Comparison of ENCODE assay signal across 8 cellular contexts in the genomic region with DNA sequence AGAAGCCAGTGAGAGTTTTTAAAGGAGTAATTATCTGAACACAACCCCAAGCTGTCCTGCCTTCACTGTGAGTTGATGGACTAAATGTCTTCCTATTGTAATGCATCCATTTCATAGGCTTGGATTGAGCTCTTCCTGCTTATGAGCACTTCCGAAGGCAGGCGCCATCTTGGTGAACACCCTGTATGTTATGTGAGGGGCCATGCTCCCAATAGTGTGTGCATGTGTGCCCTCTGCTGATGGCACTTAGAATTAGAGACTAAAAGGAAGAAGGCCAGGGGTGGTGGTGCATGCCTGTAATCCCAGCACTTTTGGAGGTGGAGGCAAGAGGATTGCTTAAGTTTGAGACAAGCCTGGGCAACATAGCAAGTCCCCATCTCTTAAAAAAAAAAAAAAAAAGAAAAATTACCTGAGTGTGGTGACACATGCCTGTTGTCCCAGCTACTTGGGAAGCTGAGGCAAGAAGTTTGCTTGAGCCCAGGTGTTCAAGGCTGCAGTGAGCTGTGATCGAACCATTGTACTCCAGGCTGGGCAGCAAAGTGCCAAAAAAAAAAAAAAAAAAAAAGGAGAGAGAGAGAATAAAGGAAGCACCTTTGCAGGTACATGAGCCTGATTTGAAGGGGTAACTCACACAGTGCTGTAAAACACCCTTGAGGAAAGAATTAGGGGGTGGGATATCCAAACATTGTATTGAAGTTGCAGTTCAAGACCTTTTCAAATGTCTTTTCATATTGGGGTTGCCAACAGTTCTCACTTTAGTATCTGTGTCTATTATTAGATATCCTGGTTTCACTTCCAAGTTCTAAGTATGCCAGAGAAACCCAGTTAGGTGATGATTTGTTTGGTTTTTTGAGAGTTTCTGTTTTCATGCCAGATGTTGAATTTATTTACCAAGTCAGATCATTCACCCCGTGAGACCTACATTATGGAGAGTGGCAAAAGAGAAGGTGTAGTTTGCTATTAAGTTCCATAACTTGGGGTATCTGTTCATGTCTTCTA.
A peak's percentile ranks its signal among the peaks of the same experiment; 100 is the strongest.
DNase-seq lines count a peak whose midpoint lies in the region; ATAC-seq and TF ChIP-seq lines count a peak whose summit lies in the region.

No MANE protein-coding gene starts in this region.

- H3K27ac ChIP-seq in CD8-positive, alpha-beta T cell (ENCODE audit: low read depth, low read length) = no peak overlapping the region
- H3K27ac ChIP-seq in effector memory CD4-positive, alpha-beta T cell (ENCODE audit: insufficient read depth, low read length, poor library complexity, severe bottlenecking) = peak overlapping the region; percentile 8
- H3K27ac ChIP-seq in spleen = peak overlapping the region; percentile 38 to 86 (median 75)

- POLR2A ChIA-PET in CD8-positive, alpha-beta T cell (lab: Charles Lee) = no interaction called here

- H3K9me3 ChIP-seq in CD8-positive, alpha-beta T cell (ENCODE audit: low read length) = no peaks in the 10 kb centered on the region
- H3K9me3 ChIP-seq in effector memory CD4-positive, alpha-beta T cell (ENCODE audit: control insufficient read depth, low read length) = no peaks in the 10 kb centered on the region
- H3K9me3 ChIP-seq in spleen = no peaks in the 10 kb centered on the region

- no peaks in the 10 kb centered on the region for H3K36me3 ChIP-seq in CD8-positive, alpha-beta T cell (ENCODE audit: insufficient read depth, low read length)
- H3K36me3 ChIP-seq in effector memory CD4-positive, alpha-beta T cell (ENCODE audit: control insufficient read depth, insufficient read depth, low read length) = no peaks in the 10 kb centered on the region
- peaks cover 0 to 26% (median 4%) of the 10 kb centered on the region in 6 donors for H3K36me3 ChIP-seq in spleen

- no peak for TF ChIP-seq CTCF in CD8-positive, alpha-beta T cell (IDR thresholded peaks at IDR 0.05)
- TF ChIP-seq CTCF in spleen (IDR thresholded peaks at IDR 0.05 in 8 of 11, conservative IDR thresholded peaks at IDR 0.05 in 3 of 11) = no peak

- no peaks in the 10 kb centered on the region for H3K9me3 Mint-ChIP-seq in CD8-positive, alpha-beta T cell

- WGBS in spleen, 5 donors = 53 to 64% (median 59%) methylated on average over 4 of the region's 4 CpGs

- H3K36me3 Mint-ChIP-seq in CD8-positive, alpha-beta T cell = no peaks in the 10 kb centered on the region

- intact Hi-C loops in CD8-positive, alpha-beta T cell (cut with DNase I, micrococcal nuclease) = no loop called here
- intact Hi-C loops in spleen (cut with DNase I; ENCODE audit: low total_unique reads) = no loop called here

- no peak for DNase-seq in CD8-positive, alpha-beta T cell
- peak; percentile 52 to 71 for DNase-seq in NCI-H526 (lab: John Stamatoyannopoulos, UW)
- DNase-seq in effector memory CD4-positive, alpha-beta T cell = no peak
- no peak for DNase-seq in spleen
- no peak for DNase-seq in mesenteric fat pad (ENCODE audit: low spot score)
- no peak for DNase-seq in cerebellar cortex (ENCODE audit: low spot score)

- H3K4me1 Mint-ChIP-seq in CD8-positive, alpha-beta T cell (ENCODE audit: low read depth) = peaks cover 20% of the 10 kb centered on the region

- CTCF ChIA-PET in CD8-positive, alpha-beta T cell (lab: Charles Lee) = interaction anchor here (1.0 to 1.7 kb wide), 3 partner anchors 17 to 240 kb away, joined by 3 to 7 read pairs (median 3); no protein-coding TSS in a partner anchor

- H3K27ac Mint-ChIP-seq in CD8-positive, alpha-beta T cell = peak overlapping the region; percentile 12

- TF ChIP-seq POLR2A in spleen (IDR thresholded peaks at IDR 0.05) = no peak

- H3K4me3 ChIP-seq in CD8-positive, alpha-beta T cell (ENCODE audit: low read depth, low read length) = no peak overlapping the region
- no peak overlapping the region for H3K4me3 ChIP-seq in effector memory CD4-positive, alpha-beta T cell (ENCODE audit: insufficient read depth, low read depth, low read length, poor library complexity, severe bottlenecking)
- H3K4me3 ChIP-seq in spleen = peak overlapping the region in 2 of 8 donors; percentile 9 to 20

- H3K27me3 ChIP-seq in CD8-positive, alpha-beta T cell (ENCODE audit: insufficient read depth, low read length) = no peaks in the 10 kb centered on the region
- H3K27me3 ChIP-seq in effector memory CD4-positive, alpha-beta T cell (replicated peaks; ENCODE audit: control insufficient read depth, insufficient read depth, low read length, poor library complexity, severe bottlenecking) = no peaks in the 10 kb centered on the region
- H3K27me3 ChIP-seq in spleen (replicated peaks in 1 of 7) = no peaks in the 10 kb centered on the region

- no peak for ATAC-seq in CD8-positive, alpha-beta T cell
- ATAC-seq in GM18519 (IDR thresholded peaks at IDR 0.05; ENCODE audit: low FRiP score, unreplicated experiment) (peak; percentile 32), HG02943 (IDR thresholded peaks at IDR 0.05; ENCODE audit: low read depth, unreplicated experiment) (peak; percentile 54)

- H3K27me3 Mint-ChIP-seq in CD8-positive, alpha-beta T cell (ENCODE audit: low read depth) = no peaks in the 10 kb centered on the region

- H3K4me1 ChIP-seq in CD8-positive, alpha-beta T cell (ENCODE audit: insufficient read depth, low read length) = no peaks in the 10 kb centered on the region
- H3K4me1 ChIP-seq in effector memory CD4-positive, alpha-beta T cell (ENCODE audit: control insufficient read depth, insufficient read depth, low read length, poor library complexity, severe bottlenecking) = peaks cover 6% of the 10 kb centered on the region
- peaks cover 40 to 88% (median 77%) of the 10 kb centered on the region in 6 donors for H3K4me1 ChIP-seq in spleen

- H3K4me3 Mint-ChIP-seq in CD8-positive, alpha-beta T cell = no peak overlapping the region

Comparison
In these comparisons a context has a peak if more than half of its experiments do, and no peak if none do; other contexts are left out.
1. DNase-seq: peak in NCI-H526 (2 of 2); none in CD8-positive, alpha-beta T cell (0 of 7), effector memory CD4-positive, alpha-beta T cell (0 of 3), spleen (single experiment), mesenteric fat pad (single experiment) and cerebellar cortex (single experiment).